In genomic region chr2:102591646-102592045, GRCh38 we compare ENCODE assay signal across 16 cellular contexts. TPM values are rescaled to one million over a fixed set of nuclear protein-coding genes. Genes with fewer than 3 reads are reported as not detected.
"Had no signal": no experiment of that assay in that cellular context is flagged by ENCODE, and none has a peak within 500 bp of the region (broad histone marks: within the 10 kb centered on the region; RNA-seq: fewer than 3 reads in every experiment).

No MANE protein-coding gene starts in this region.

- H3K9me3 ChIP-seq: esophagus muscularis mucosa, suprapubic skin had no signal

- H3K27me3 ChIP-seq: esophagus muscularis mucosa had no signal

- H3K4me1 ChIP-seq: esophagus muscularis mucosa, suprapubic skin had no signal

- H3K27ac ChIP-seq: dorsolateral prefrontal cortex, esophagus muscularis mucosa, suprapubic skin had no signal

- DNase-seq: activated CD4-positive, alpha-beta T cell treated with anti-CD3 and anti-CD28 coated beads, Interleukin-2, amount 50 U/mL, for 48 hours; activated CD4-positive, CD25-positive, alpha-beta regulatory T cell treated with anti-CD3 and anti-CD28 coated beads, Interleukin-2, amount 50 U/mL, for 72 hours; activated gamma-delta T cell treated with Interleukin-2 at 50 U/mL for 16 hours; activated naive CD8-positive, alpha-beta T cell treated with anti-CD3 and anti-CD28 coated beads, Interleukin-2, amount 10 ng/mL, durations not matched to agents 7 days and 5 days; activated T-cell treated with anti-CD3 and anti-CD28 coated beads, Interleukin-2, amount 50 U/mL, for 72 hours; aorta; dorsolateral prefrontal cortex; glutamatergic neuron; left cardiac atrium; stimulated activated CD4-positive, alpha-beta T cell treated with anti-CD3 and anti-CD28 coated beads, Interleukin-2, amount 100 ng/mL, for 48 hours; stimulated activated naive CD4-positive, alpha-beta T cell treated with Interleukin-2 at 50 U/mL for 16 hours; T-helper 2 cell had no signal

- ATAC-seq: activated T-cell treated with anti-CD3 and anti-CD28 coated beads, Interleukin-2, amount 50 U/mL, for 72 hours; left cardiac atrium had no signal

- H3K4me3 ChIP-seq: dorsolateral prefrontal cortex, esophagus muscularis mucosa, suprapubic skin had no signal

- H3K36me3 ChIP-seq: esophagus muscularis mucosa, suprapubic skin had no signal

RNA-seq across cellular contexts. Expression of gene SLC9A2, which starts 27.7 kb away (rescaled TPM):
- total RNA-seq: activated naive CD8-positive, alpha-beta T cell treated with anti-CD3 and anti-CD28 coated beads, Interleukin-2, amount 10 ng/mL, durations not matched to agents 7 days and 5 days; aorta; chondrocyte; fibroblast of villous mesenchyme had no signal
